Comparison of ENCODE assay signal across 1 cellular context in the genomic region with DNA sequence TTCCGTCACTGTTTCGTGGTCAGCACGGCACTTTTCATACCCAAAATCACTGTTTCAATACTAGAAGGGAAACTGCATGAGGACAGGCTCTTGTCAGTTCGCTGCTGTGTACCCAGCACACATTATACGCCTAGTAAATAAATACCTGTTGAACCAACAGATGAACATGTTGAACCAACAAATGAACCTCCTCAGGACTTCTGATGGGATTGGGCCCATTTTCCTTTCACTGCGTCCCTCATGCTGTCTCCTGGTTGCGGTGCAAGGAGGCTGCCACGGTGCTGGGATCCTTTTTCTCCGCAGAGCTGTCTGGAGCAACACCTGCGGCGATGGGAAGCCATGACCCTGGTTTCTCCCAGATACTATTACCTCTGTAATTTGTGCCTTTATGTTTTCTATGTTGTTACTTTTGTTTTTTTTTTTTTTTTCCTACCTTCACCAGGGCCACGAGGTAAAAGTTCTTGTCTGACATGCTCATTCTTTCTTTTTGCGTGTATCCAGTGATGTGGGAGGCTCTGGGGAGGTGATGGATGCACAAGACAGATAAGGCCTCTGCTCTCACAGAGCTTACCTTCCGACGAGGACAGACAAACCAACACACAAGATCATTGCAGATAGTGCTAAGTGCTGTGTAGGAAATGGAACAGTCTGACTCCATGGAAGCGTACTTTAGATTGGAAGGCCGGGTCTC.
TF ChIP-seq lines count a peak whose summit lies in the region.

No MANE protein-coding gene starts in this region.

TF ChIP-seq in H1, 55 proteins besides CTCF, POLR2A, EP300 and RAD21 (continued from another document):
- TF ChIP-seq POU5F1 (IDR thresholded peaks at IDR 0.05; ENCODE audit: low read depth, low read length) (no peak), KDM1A (IDR thresholded peaks at IDR 0.05; ENCODE audit: borderline replicate concordance, low read length) (no peak), CREB1 (IDR thresholded peaks at IDR 0.05) (no peak)
